ENCODE assay signal across 8 cellular contexts in the genomic region with DNA sequence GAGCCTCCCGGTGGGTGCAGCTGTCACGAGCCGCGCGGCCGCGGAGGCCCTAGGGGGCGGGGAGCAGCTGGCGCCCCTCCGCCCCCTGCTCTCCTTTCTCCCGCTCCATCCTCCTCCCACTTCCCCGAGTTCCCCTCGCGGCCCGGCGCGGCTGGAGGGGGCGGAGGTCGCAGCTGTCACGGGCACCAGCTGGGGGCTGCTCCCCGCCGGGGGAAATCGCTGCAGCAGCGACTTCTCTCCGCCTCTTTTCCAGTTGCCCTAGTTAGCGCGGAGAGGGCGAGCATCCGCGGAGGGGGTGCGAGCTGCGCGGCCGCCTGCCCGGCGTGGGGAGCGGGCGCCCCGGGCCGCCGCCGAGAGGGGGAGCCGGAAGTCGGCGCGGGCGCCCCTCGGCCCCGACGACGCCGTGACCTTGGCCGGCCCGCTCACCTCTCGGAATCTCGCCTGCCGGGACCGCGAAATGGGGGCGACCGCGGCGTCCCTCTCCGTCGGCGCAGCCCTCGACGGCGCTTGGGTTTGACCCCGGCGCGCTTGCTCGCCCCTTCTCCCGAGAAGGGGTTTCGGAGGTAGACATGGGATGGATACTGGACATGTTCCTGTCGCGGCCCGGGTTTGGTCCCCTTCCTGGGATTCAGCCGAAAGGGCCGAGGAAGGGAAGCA. TPM values are rescaled to one million over a fixed set of nuclear protein-coding genes. Genes with fewer than 3 reads are reported as not detected.
DNase-seq lines count a peak whose midpoint lies in the region; ATAC-seq and TF ChIP-seq lines count a peak whose summit lies in the region.

No MANE protein-coding gene starts in this region.

- peak overlapping the region; percentile 63 for H3K27ac Mint-ChIP-seq in activated naive CD8-positive, alpha-beta T cell treated with anti-CD3 and anti-CD28 coated beads for 36 hours

- H3K27me3 ChIP-seq in BE2C (no peaks in the 10 kb centered on the region), SJCRH30 (no peaks in the 10 kb centered on the region), heart right ventricle (no peaks in the 10 kb centered on the region)

- 0% methylated on average over 62 to 78 of the region's 80 CpGs for WGBS in heart right ventricle, 2 donors

- peak; percentile 75 for DNase-seq in BE2C
- DNase-seq in SJCRH30: peak; percentile 98
- DNase-seq in activated naive CD8-positive, alpha-beta T cell treated with anti-CD3 and anti-CD28 coated beads for 36 hours: peak; percentile 72
- peak; percentile 62 to 72 for DNase-seq in heart right ventricle
- peak; percentile 89 for DNase-seq in posterior vena cava (ENCODE audit: low spot score)
- DNase-seq in ureter (ENCODE audit: low spot score): peak; percentile 55

- H3K27ac ChIP-seq in SJCRH30 (peak overlapping the region; percentile 85), heart right ventricle (peak overlapping the region; percentile 82 to 98 (median 94))

- peak overlapping the region; percentile 78 for H3K4me3 Mint-ChIP-seq in activated naive CD8-positive, alpha-beta T cell treated with anti-CD3 and anti-CD28 coated beads for 36 hours

- peaks cover 49% of the 10 kb centered on the region for H3K4me1 Mint-ChIP-seq in activated naive CD8-positive, alpha-beta T cell treated with anti-CD3 and anti-CD28 coated beads for 36 hours

- H3K36me3 Mint-ChIP-seq in activated naive CD8-positive, alpha-beta T cell treated with anti-CD3 and anti-CD28 coated beads for 36 hours: peaks cover 3% of the 10 kb centered on the region

- H3K9me3 Mint-ChIP-seq in activated naive CD8-positive, alpha-beta T cell treated with anti-CD3 and anti-CD28 coated beads for 36 hours: no peaks in the 10 kb centered on the region

- H3K4me1 ChIP-seq in BE2C: peaks cover 5% of the 10 kb centered on the region
- H3K4me1 ChIP-seq in SJCRH30: peaks cover 26% of the 10 kb centered on the region
- H3K4me1 ChIP-seq in heart right ventricle: peaks cover 4 to 54% (median 41%) of the 10 kb centered on the region in 9 donors

- TF ChIP-seq CTCF in BE2C (IDR thresholded peaks at IDR 0.05; ENCODE audit: low read depth, low read length) (no peak), heart right ventricle (IDR thresholded peaks at IDR 0.05) (peak in 1 of 9 donors; percentile 17)

- H3K4me3 ChIP-seq in BE2C (ENCODE audit: low read depth, low read length): peak overlapping the region; percentile 76
- peak overlapping the region; percentile 81 for H3K4me3 ChIP-seq in SJCRH30
- peak overlapping the region; percentile 63 to 97 (median 88) for H3K4me3 ChIP-seq in heart right ventricle

- ATAC-seq in GM19372 (IDR thresholded peaks at IDR 0.05; ENCODE audit: low read depth, unreplicated experiment) (peak; percentile 40), HG03469 (IDR thresholded peaks at IDR 0.05; ENCODE audit: unreplicated experiment) (peak; percentile 18), heart right ventricle (peak; percentile 44 to 67 (median 60))

- intact Hi-C loops in heart right ventricle (cut with DNase I) (loop anchor here in 4 of 10 donors (1.0 to 10.0 kb wide), 6 partner anchors 54 to 336 kb away; partner anchors contain the start of genes CENPO (in 1 of the 4) and PTRHD1 (in 1 of the 4)), posterior vena cava (cut with DNase I) (no loop called here)

- H3K9me3 ChIP-seq in BE2C: no peaks in the 10 kb centered on the region
- H3K9me3 ChIP-seq in SJCRH30 (replicated peaks): no peaks in the 10 kb centered on the region
- no peaks in the 10 kb centered on the region for H3K9me3 ChIP-seq in heart right ventricle

- H3K36me3 ChIP-seq in BE2C (no peaks in the 10 kb centered on the region), SJCRH30 (peaks cover 5% of the 10 kb centered on the region), heart right ventricle (no peaks in the 10 kb centered on the region)

- H3K27me3 Mint-ChIP-seq in activated naive CD8-positive, alpha-beta T cell treated with anti-CD3 and anti-CD28 coated beads for 36 hours: no peaks in the 10 kb centered on the region

RNA-seq across cellular contexts. Expression of gene NCOA1, which starts 0.7 kb away (rescaled TPM):
- 5.1 TPM for polyA plus RNA-seq in BE2C (2012; ENCODE audit: insufficient read depth, insufficient read length, low read depth)
- 113 and 121 TPM in 2 replicates for total RNA-seq in SJCRH30 (2014; rRNA removed; shearing (Covaris generic))
- 10 to 100 TPM; 19.2 to 20.2 TPM for total RNA-seq in activated naive CD8-positive, alpha-beta T cell treated with anti-CD3 and anti-CD28 coated beads for 36 hours
- total RNA-seq in heart right ventricle: 10 to 100 TPM; 28.5 to 36.7 (median 32.5) TPM
- polyA plus RNA-seq in heart right ventricle: 1 to 10 TPM; 8.6 to 9.5 TPM
- total RNA-seq in posterior vena cava: 10 to 100 TPM; 43.0 to 43.3 TPM
- 69.9 TPM for total RNA-seq in ureter

Comparison
In these comparisons a context has a peak if more than half of its experiments do, and no peak if none do; other contexts are left out.
1. Peak in every context shown above with its lines: DNase-seq, ATAC-seq, H3K4me3 ChIP-seq and H3K27ac ChIP-seq.